17 cellular contexts compared by ENCODE assay signal in the genomic region with DNA sequence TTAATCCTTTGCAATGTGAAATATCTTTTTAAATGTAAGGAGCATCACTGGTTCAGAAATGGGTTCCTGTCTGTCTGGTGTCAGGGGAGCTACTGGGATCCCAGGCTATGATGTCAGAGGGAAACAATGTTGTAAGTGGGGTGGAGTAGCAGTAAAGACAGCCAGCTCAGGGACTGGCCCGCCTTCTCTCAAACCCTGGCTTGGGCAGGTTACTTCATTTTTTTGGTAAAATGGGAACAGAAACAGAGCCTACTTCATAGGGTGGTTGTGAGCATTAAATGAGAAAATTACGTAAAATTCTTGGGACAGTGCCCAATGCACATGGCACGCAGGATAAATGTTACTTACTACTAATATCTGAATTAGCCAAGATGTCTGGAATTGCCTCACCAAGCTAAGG. TPM values are rescaled to one million over a fixed set of nuclear protein-coding genes. Genes with fewer than 3 reads are reported as not detected.
DNase-seq lines count a peak whose midpoint lies in the region; ATAC-seq and TF ChIP-seq lines count a peak whose summit lies in the region.
"Had no signal": no experiment of that assay in that cellular context is flagged by ENCODE, and none has a peak within 500 bp of the region (broad histone marks: within the 10 kb centered on the region; RNA-seq: fewer than 3 reads in every experiment).

No MANE protein-coding gene starts in this region.

- TF ChIP-seq CTCF in GM23338 (conservative IDR thresholded peaks at IDR 0.05; ENCODE audit: low read depth in 2 of 2) (no peak), lower lobe of right lung (IDR thresholded peaks at IDR 0.05) (no peak), coronary artery (IDR thresholded peaks at IDR 0.05) (no peak)

- peak overlapping the region; percentile 23; the same call in 1 of the 2 replicates for H2AFZ ChIP-seq in GM23338

- no peak overlapping the region for H3K4me3 ChIP-seq in GM23338
- no peak overlapping the region for H3K4me3 ChIP-seq in lower lobe of right lung
- H3K4me3 ChIP-seq in coronary artery, result no peak overlapping the region
- H3K4me3 ChIP-seq: SK-N-MC had no signal

- H3K36me3 ChIP-seq in GM23338 (ENCODE audit: insufficient read depth) (no peaks in the 10 kb centered on the region), lower lobe of right lung (no peaks in the 10 kb centered on the region)

- no peaks in the 10 kb centered on the region for H3K36me3 Mint-ChIP-seq in GM23338 (ENCODE audit: low read depth)
- H3K36me3 Mint-ChIP-seq: activated naive CD4-positive, alpha-beta T cell treated with anti-CD3 and anti-CD28 coated beads, Interleukin-2, amount 10 ng/mL, durations not matched to agents 7 days and 5 days had no signal

- ATAC-seq in GM23338, result no peak
- ATAC-seq in lower lobe of right lung, result peak; percentile 74 to 79
- ATAC-seq in HG02884 (IDR thresholded peaks at IDR 0.05; ENCODE audit: unreplicated experiment), result no peak

- no peaks in the 10 kb centered on the region for H3K9me3 Mint-ChIP-seq in GM23338
- H3K9me3 Mint-ChIP-seq: activated naive CD4-positive, alpha-beta T cell treated with anti-CD3 and anti-CD28 coated beads, Interleukin-2, amount 10 ng/mL, durations not matched to agents 7 days and 5 days; neural crest cell had no signal

- H4K20me1 ChIP-seq in GM23338 (replicated peaks; ENCODE audit: insufficient read depth), result no peaks in the 10 kb centered on the region

- H3F3A ChIP-seq in GM23338 (replicated peaks; ENCODE audit: low read depth), result no peaks in the 10 kb centered on the region

- H3K79me2 ChIP-seq in GM23338 (replicated peaks; ENCODE audit: insufficient read depth), result no peaks in the 10 kb centered on the region

- H3K27me3 ChIP-seq in GM23338 (ENCODE audit: insufficient read depth) (no peaks in the 10 kb centered on the region), lower lobe of right lung (ENCODE audit: low read depth) (no peaks in the 10 kb centered on the region)

- intact Hi-C loops in lower lobe of right lung (cut with DNase I), result no loop called here

- H3K4me3 Mint-ChIP-seq in GM23338, result no peak overlapping the region
- H3K4me3 Mint-ChIP-seq: activated naive CD4-positive, alpha-beta T cell treated with anti-CD3 and anti-CD28 coated beads, Interleukin-2, amount 10 ng/mL, durations not matched to agents 7 days and 5 days; neural crest cell had no signal

- no peak overlapping the region for H3K27ac ChIP-seq in GM23338 (ENCODE audit: low read depth)
- H3K27ac ChIP-seq in lower lobe of right lung, result no peak overlapping the region
- H3K27ac ChIP-seq in coronary artery, result no peak overlapping the region
- H3K27ac ChIP-seq: SK-N-MC, VCaP had no signal

- H3K4me1 ChIP-seq in GM23338 (ENCODE audit: insufficient read depth) (no peaks in the 10 kb centered on the region; the same call in 1 of the 2 replicates), lower lobe of right lung (peaks cover 25% of the 10 kb centered on the region)

- H3K27ac Mint-ChIP-seq in GM23338, result no peak overlapping the region
- H3K27ac Mint-ChIP-seq: activated naive CD4-positive, alpha-beta T cell treated with anti-CD3 and anti-CD28 coated beads, Interleukin-2, amount 10 ng/mL, durations not matched to agents 7 days and 5 days had no signal

- peaks cover 1% of the 10 kb centered on the region for H3K27me3 Mint-ChIP-seq in GM23338 (ENCODE audit: insufficient read depth, low read depth, poor library complexity)

- peaks cover 2% of the 10 kb centered on the region; the same call in 1 of the 3 replicates for H3K4me1 Mint-ChIP-seq in GM23338
- H3K4me1 Mint-ChIP-seq: neural crest cell had no signal

- H3K9me2 ChIP-seq in GM23338 (ENCODE audit: insufficient read depth), result no peaks in the 10 kb centered on the region

- DNase-seq in A172 (ENCODE audit: low spot score) (peak; percentile 62), GM23338 (ENCODE audit: low spot score) (no peak), SKM-1 treated with dmso at 0.1 percent for 144 hours (lab: John Stamatoyannopoulos, UW; ENCODE audit: unreplicated experiment) (peak; percentile 80), lower lobe of right lung (peak; percentile 70), AML-193 (lab: John Stamatoyannopoulos, UW) (no peak), HuH-7.5 (ENCODE audit: low spot score) (no peak), coronary artery (ENCODE audit: low spot score) (no peak)
- DNase-seq: ACHN; activated naive CD4-positive, alpha-beta T cell treated with anti-CD3 and anti-CD28 coated beads, Interleukin-2, amount 10 ng/mL, durations not matched to agents 7 days and 5 days; caudate nucleus; hippocampal formation; NCI-H82 had no signal

- H3K4me2 ChIP-seq in GM23338, result no peak overlapping the region

- H3K9me3 ChIP-seq in lower lobe of right lung, result no peaks in the 10 kb centered on the region

TF ChIP-seq in GM23338, 12 proteins besides CTCF, POLR2A, EP300 and RAD21 (continues in another document):
- TF ChIP-seq EZH2phosphoT487 (IDR thresholded peaks at IDR 0.05; ENCODE audit: unreplicated experiment), result no peak
- no peak for TF ChIP-seq EZH2 (IDR thresholded peaks at IDR 0.05; ENCODE audit: low read depth, unreplicated experiment)
- TF ChIP-seq JUNB (IDR thresholded peaks at IDR 0.05; ENCODE audit: unreplicated experiment), result no peak
- no peak for TF ChIP-seq CREB1 (CRISPR knock-in tag; IDR thresholded peaks at IDR 0.05; ENCODE audit: low read depth)
- TF ChIP-seq NANOG (IDR thresholded peaks at IDR 0.05; ENCODE audit: borderline replicate concordance), result no peak
- TF ChIP-seq ZNF462 (CRISPR knock-in tag; IDR thresholded peaks at IDR 0.05), result no peak
- TF ChIP-seq ZNF114 (CRISPR knock-in tag; IDR thresholded peaks at IDR 0.05), result no peak

RNA-seq across cellular contexts. Expression of gene IL20, which starts 30.7 kb away (rescaled TPM):
- not detected in 2 replicates for total RNA-seq in A172 (2014; rRNA removed; shearing (Covaris generic))
- total RNA-seq in GM23338 (2014; rRNA removed; shearing (Covaris generic)), result not detected in 2 replicates
- polyA plus RNA-seq in GM23338 (2016; fragmentation: Nextera tagmentation; extraction: Ambion mirVana), result not detected in 2 replicates
- not detected for total RNA-seq in lower lobe of right lung
- total RNA-seq: neural crest cell, skeletal muscle tissue had no signal

Comparison
In these comparisons a context has a peak if more than half of its experiments do, and no peak if none do; other contexts are left out.
1. DNase-seq: peak in A172 (single experiment), SKM-1 treated with dmso at 0.1 percent for 144 hours (single experiment) and lower lobe of right lung (single experiment); none in GM23338 (single experiment), AML-193 (0 of 2), HuH-7.5 (single experiment) and coronary artery (single experiment).
2. ATAC-seq: peak in lower lobe of right lung (2 of 2); none in GM23338 (single experiment) and HG02884 (single experiment).